8 cellular contexts compared by ENCODE assay signal in genomic region chr11:65574963-65575567, GRCh38. TPM values are rescaled to one million over a fixed set of nuclear protein-coding genes. Genes with fewer than 3 reads are reported as not detected.
A peak's percentile ranks its signal among the peaks of the same experiment; 100 is the strongest.
DNase-seq lines count a peak whose midpoint lies in the region; ATAC-seq and TF ChIP-seq lines count a peak whose summit lies in the region.

No MANE protein-coding gene starts in this region.

- H3K27me3 ChIP-seq in heart right ventricle (no peaks in the 10 kb centered on the region), skeletal muscle tissue (ENCODE audit: control insufficient read depth in 3 of 3, insufficient read depth in 3 of 3, low read length in 3 of 3) (no peaks in the 10 kb centered on the region)

- peaks cover 37 to 72% (median 64%) of the 10 kb centered on the region in 9 donors for H3K4me1 ChIP-seq in heart right ventricle
- peaks cover 75 to 78% (median 76%) of the 10 kb centered on the region in 3 donors for H3K4me1 ChIP-seq in skeletal muscle tissue (ENCODE audit: control insufficient read depth in 3 of 3, insufficient read depth in 3 of 3, low read length in 3 of 3)

- peak; percentile 72 for DNase-seq in Right ventricle myocardium inferior (ENCODE audit: missing footprints)
- no peak for DNase-seq in left cardiac atrium
- no peak for DNase-seq in WTC11 (ENCODE audit: low spot score)
- DNase-seq in heart right ventricle: no peak
- DNase-seq in ureter (ENCODE audit: low spot score): no peak
- no peak for DNase-seq in NCI-H2107 (lab: John Stamatoyannopoulos, UW)
- DNase-seq in activated effector memory CD4-positive, alpha-beta T cell treated with anti-CD3 and anti-CD28 coated beads, Interleukin-2, amount 50 U/mL, for 16 hours: no peak

- no peaks in the 10 kb centered on the region for H3K9me3 Mint-ChIP-seq in WTC11

- H3K4me1 Mint-ChIP-seq in WTC11: peaks cover 37% of the 10 kb centered on the region

- no peak for TF ChIP-seq CTCF in WTC11 (IDR thresholded peaks at IDR 0.05)
- TF ChIP-seq CTCF in heart right ventricle (IDR thresholded peaks at IDR 0.05): no peak

- H3K27me3 Mint-ChIP-seq in WTC11 (ENCODE audit: low read depth): peaks cover 38% of the 10 kb centered on the region

- peak overlapping the region; percentile 89 to 100 (median 96) for H3K27ac ChIP-seq in heart right ventricle
- H3K27ac ChIP-seq in skeletal muscle tissue (ENCODE audit: low read depth, low read length): peak overlapping the region; percentile 100

- H3K4me3 ChIP-seq in heart right ventricle (peak overlapping the region; percentile 20 to 98 (median 84)), skeletal muscle tissue (ENCODE audit: low read length in 3 of 3) (peak overlapping the region; percentile 62 to 74 (median 67))

- H3K9ac ChIP-seq in skeletal muscle tissue (ENCODE audit: low read depth in 1 of 3, low read length in 3 of 3): peak overlapping the region; percentile 40 to 75 (median 60)

- H3K9me3 ChIP-seq in heart right ventricle (no peaks in the 10 kb centered on the region), skeletal muscle tissue (ENCODE audit: control insufficient read depth in 3 of 3, low read length in 3 of 3) (no peaks in the 10 kb centered on the region)

- H3K36me3 ChIP-seq in heart right ventricle: peaks cover 0 to 17% (median 8%) of the 10 kb centered on the region in 9 donors
- peaks cover 18 to 24% (median 20%) of the 10 kb centered on the region in 3 donors for H3K36me3 ChIP-seq in skeletal muscle tissue (ENCODE audit: control insufficient read depth in 3 of 3, insufficient read depth in 3 of 3, low read length in 3 of 3)

- CTCF ChIA-PET in WTC11 (lab: Charles Lee): interaction anchor here (1.0 to 4.0 kb wide), 8 partner anchors 10 to 34 kb away, joined by 3 to 55 read pairs (median 6); partner anchors contain the start of gene KCNK7

- ATAC-seq in Right ventricle myocardium inferior: no peak
- no peak for ATAC-seq in left cardiac atrium
- ATAC-seq in WTC11: no peak
- no peak for ATAC-seq in heart right ventricle

- H3K36me3 Mint-ChIP-seq in WTC11: no peaks in the 10 kb centered on the region

- no peak overlapping the region for H3K27ac Mint-ChIP-seq in WTC11

- intact Hi-C loops in Right ventricle myocardium inferior (cut with DNase I) (loop anchor here (1.0 to 5.0 kb wide), 3 partner anchors 35 to 158 kb away; no protein-coding TSS in a partner anchor), left cardiac atrium (cut with DNase I) (loop anchor here in 1 of 2 donors (5.0 kb wide), 1 partner anchor 37 kb away; the partner anchor contains the start of gene MAP3K11), heart right ventricle (cut with DNase I) (loop anchor here in 7 of 10 donors (2.0 to 5.0 kb wide), 6 partner anchors 32 to 342 kb away; partner anchors contain the start of genes MAP3K11 (in 5 of the 7), PCNX3 (in 3 of the 7), C11orf68 (in 1 of the 7) and DRAP1 (in 1 of the 7))

- POLR2A ChIA-PET in WTC11 (lab: Charles Lee): interaction anchor here (1.0 to 1.7 kb wide), 3 partner anchors 12 to 32 kb away, joined by 3 to 6 read pairs (median 4); no protein-coding TSS in a partner anchor

- 33 to 35% methylated on average over 19 of the region's 19 CpGs for WGBS in heart right ventricle, 2 donors

- peak overlapping the region; percentile 84 for H3K4me3 Mint-ChIP-seq in WTC11

TF ChIP-seq in WTC11, 78 proteins besides CTCF, POLR2A, EP300 and RAD21:
- TF ChIP-seq, protein P1, sequence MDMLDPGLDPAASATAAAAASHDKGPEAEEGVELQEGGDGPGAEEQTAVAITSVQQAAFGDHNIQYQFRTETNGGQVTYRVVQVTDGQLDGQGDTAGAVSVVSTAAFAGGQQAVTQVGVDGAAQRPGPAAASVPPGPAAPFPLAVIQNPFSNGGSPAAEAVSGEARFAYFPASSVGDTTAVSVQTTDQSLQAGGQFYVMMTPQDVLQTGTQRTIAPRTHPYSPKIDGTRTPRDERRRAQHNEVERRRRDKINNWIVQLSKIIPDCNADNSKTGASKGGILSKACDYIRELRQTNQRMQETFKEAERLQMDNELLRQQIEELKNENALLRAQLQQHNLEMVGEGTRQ (CRISPR knock-in tag; IDR thresholded peaks at IDR 0.05): no peak
- TF ChIP-seq NFE2L1 (CRISPR knock-in tag; IDR thresholded peaks at IDR 0.05) (no peak), ZNF232 (CRISPR knock-in tag; IDR thresholded peaks at IDR 0.05) (peak; percentile 68; the same call in 1 of the 2 replicates), ZNF396 (CRISPR knock-in tag; IDR thresholded peaks at IDR 0.05; ENCODE audit: borderline replicate concordance) (no peak), ZNF138 (CRISPR knock-in tag; conservative IDR thresholded peaks at IDR 0.05) (no peak), NR2C2 (CRISPR knock-in tag; IDR thresholded peaks at IDR 0.05) (0 out of 2 replicates have a peak, but pooled peaks have one; percentile 21), CREB1 (CRISPR knock-in tag; IDR thresholded peaks at IDR 0.05) (no peak)
- TF ChIP-seq, protein P2, sequence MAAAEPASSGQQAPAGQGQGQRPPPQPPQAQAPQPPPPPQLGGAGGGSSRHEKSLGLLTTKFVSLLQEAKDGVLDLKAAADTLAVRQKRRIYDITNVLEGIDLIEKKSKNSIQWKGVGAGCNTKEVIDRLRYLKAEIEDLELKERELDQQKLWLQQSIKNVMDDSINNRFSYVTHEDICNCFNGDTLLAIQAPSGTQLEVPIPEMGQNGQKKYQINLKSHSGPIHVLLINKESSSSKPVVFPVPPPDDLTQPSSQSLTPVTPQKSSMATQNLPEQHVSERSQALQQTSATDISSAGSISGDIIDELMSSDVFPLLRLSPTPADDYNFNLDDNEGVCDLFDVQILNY (CRISPR knock-in tag; IDR thresholded peaks at IDR 0.05): 0 out of 2 replicates have a peak, but pooled peaks have one; percentile 27

RNA-seq across cellular contexts. Expression of gene EHBP1L1, which starts 0.8 kb away (rescaled TPM):
- total RNA-seq in Right ventricle myocardium inferior (61.0 TPM), left cardiac atrium (10 to 100 TPM; 53.4 to 61.0 TPM), WTC11 (2021) (11.8 to 13.7 TPM (median 12.6 TPM) in 3 replicates), heart right ventricle (100 to 1,000 TPM in 1 of 10 donors, 10 to 100 TPM in 9; 42.9 to 113 (median 53.9) TPM), skeletal muscle tissue (157 TPM), ureter (122 TPM)
- polyA plus RNA-seq in heart right ventricle: 10 to 100 TPM; 30.8 to 62.6 TPM

RNA-seq across cellular contexts. Expression of gene FAM89B, which starts 2.7 kb away (rescaled TPM):
- 45.1 TPM for total RNA-seq in Right ventricle myocardium inferior
- total RNA-seq in left cardiac atrium: 10 to 100 TPM; 33.5 to 34.5 TPM
- total RNA-seq in WTC11 (2021): 13.3 to 17.5 TPM (median 16.7 TPM) in 3 replicates
- total RNA-seq in heart right ventricle: 10 to 100 TPM; 21.2 to 54.9 (median 29.2) TPM
- polyA plus RNA-seq in heart right ventricle: 10 to 100 TPM; 42.0 to 55.7 TPM
- 14.6 TPM for total RNA-seq in skeletal muscle tissue
- 21.9 TPM for total RNA-seq in ureter

RNA-seq across cellular contexts. Expression of gene ZNRD2, which starts 4.8 kb away (rescaled TPM):
- total RNA-seq in Right ventricle myocardium inferior (23.3 TPM), left cardiac atrium (10 to 100 TPM; 24.6 to 35.0 TPM), WTC11 (2021) (54.8 to 70.9 TPM (median 55.7 TPM) in 3 replicates), heart right ventricle (10 to 100 TPM; 23.7 to 44.0 (median 26.3) TPM), skeletal muscle tissue (23.0 TPM), ureter (50.3 TPM)
- polyA plus RNA-seq in heart right ventricle: 10 to 100 TPM; 55.6 to 92.0 TPM

RNA-seq across cellular contexts. Expression of gene LTBP3, which starts 16.9 kb away (rescaled TPM):
- total RNA-seq in Right ventricle myocardium inferior (72.3 TPM), left cardiac atrium (10 to 100 TPM; 85.6 to 96.2 TPM), WTC11 (2021) (15.9 to 23.6 TPM (median 20.7 TPM) in 3 replicates), heart right ventricle (10 to 100 TPM; 54.4 to 92.5 (median 72.8) TPM), skeletal muscle tissue (32.9 TPM), ureter (120 TPM)
- 10 to 100 TPM; 42.7 to 79.7 TPM for polyA plus RNA-seq in heart right ventricle

RNA-seq across cellular contexts. Expression of gene KCNK7, which starts 20.5 kb away (rescaled TPM):
- 0.43 TPM for total RNA-seq in Right ventricle myocardium inferior
- total RNA-seq in left cardiac atrium: under 1 TPM; 0.31 to 0.53 TPM
- 1.4 to 2.1 TPM (median 2.0 TPM) in 3 replicates for total RNA-seq in WTC11 (2021)
- 1 to 10 TPM in 2 of 10 donors, under 1 TPM in 6, not detected in 2; 0.22 to 1.5 (median 0.35) TPM for total RNA-seq in heart right ventricle
- polyA plus RNA-seq in heart right ventricle: 1 to 10 TPM in 1 of 2 donors, under 1 TPM in 1; 0.48 to 1.4 TPM
- total RNA-seq in skeletal muscle tissue: not detected
- 0.83 TPM for total RNA-seq in ureter
